In genomic region chr22:40654522-40655167, GRCh38 we compare ENCODE assay signal across 1 cellular context.
A peak's percentile ranks its signal among the peaks of the same experiment; 100 is the strongest.
TF ChIP-seq lines count a peak whose summit lies in the region.

No MANE protein-coding gene starts in this region.

TF ChIP-seq in HepG2, 621 proteins besides CTCF, POLR2A, EP300 and RAD21 (continued from another document):
- TF ChIP-seq ZNF704 (CRISPR knock-in tag; IDR thresholded peaks at IDR 0.05; ENCODE audit: borderline replicate concordance), result no peak
- TF ChIP-seq TAF1 (CRISPR knock-in tag; IDR thresholded peaks at IDR 0.05), result 0 out of 2 replicates have a peak, but pooled peaks have one; percentile 4
- no peak for TF ChIP-seq ELF1 (CRISPR knock-in tag; IDR thresholded peaks at IDR 0.05)
- TF ChIP-seq ZNF646 (CRISPR knock-in tag; IDR thresholded peaks at IDR 0.05), result no peak
- TF ChIP-seq TRAFD1 (CRISPR knock-in tag; IDR thresholded peaks at IDR 0.05; ENCODE audit: borderline replicate concordance), result no peak
- TF ChIP-seq MNT (IDR thresholded peaks at IDR 0.05), result no peak
- no peak for TF ChIP-seq ZNF563 (CRISPR knock-in tag; IDR thresholded peaks at IDR 0.05)
- no peak for TF ChIP-seq TOPORS (CRISPR knock-in tag; IDR thresholded peaks at IDR 0.05)
- peak; percentile 46; the same call in 1 of the 2 replicates for TF ChIP-seq ZFY (CRISPR knock-in tag; IDR thresholded peaks at IDR 0.05)
